ENCODE assay signal across 9 cellular contexts in genomic region chr1:115012434-115012833, GRCh38. TPM values are rescaled to one million over a fixed set of nuclear protein-coding genes. Genes with fewer than 3 reads are reported as not detected.
"Had no signal": no experiment of that assay in that cellular context is flagged by ENCODE, and none has a peak within 500 bp of the region (broad histone marks: within the 10 kb centered on the region; RNA-seq: fewer than 3 reads in every experiment).

No MANE protein-coding gene starts in this region.

- FAIRE-seq: HepG2, HTR-8/SVneo, K562 had no signal

- H3K4me3 ChIP-seq: K562 had no signal

- DNase-seq: IMR-90, KBM-7, KG1 had no signal

RNA-seq across cellular contexts. Expression of gene TSHB, which starts 17.2 kb away (rescaled TPM):
- total RNA-seq: HepG2, HT-29, HT1080, IMR-90, K562 had no signal
- polyA plus RNA-seq: HepG2, IgD-negative memory B cell, IMR-90, K562 had no signal
